1 cellular context compared by ENCODE assay signal in the genomic region with DNA sequence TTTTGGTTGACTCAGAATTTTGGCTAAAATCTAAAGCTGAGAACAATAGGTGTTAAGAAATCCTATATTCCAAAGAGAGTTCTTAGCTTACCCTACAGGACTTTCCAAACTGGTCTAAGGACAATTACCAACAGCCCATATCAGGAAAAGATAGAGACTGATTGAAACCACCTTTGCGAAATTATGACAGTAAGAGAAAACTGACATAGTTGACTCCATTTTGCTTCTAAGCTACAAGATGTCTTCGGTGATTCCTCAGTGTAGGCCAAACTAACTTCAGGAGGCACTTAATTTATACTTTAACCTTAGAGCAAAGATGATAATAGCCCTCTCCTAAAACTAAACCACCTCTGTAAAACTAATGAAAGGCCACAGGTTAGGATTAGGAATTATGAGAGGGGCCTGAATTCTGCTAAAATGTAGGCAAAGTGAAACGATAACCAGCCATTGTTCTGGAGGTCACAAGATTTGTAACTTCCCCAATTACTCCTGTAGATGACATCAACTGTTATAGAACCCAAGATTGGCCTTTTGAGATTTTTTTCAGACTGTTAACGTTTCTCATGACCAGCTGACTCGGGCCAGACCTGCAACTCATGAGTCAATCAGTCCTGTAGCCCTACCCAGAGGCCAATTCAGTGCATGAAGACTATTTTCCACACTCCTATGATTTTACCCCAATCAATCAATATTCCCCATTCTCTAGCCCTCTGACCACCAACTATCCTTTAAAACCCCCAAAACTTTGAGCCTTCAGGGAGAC.
A peak's percentile ranks its signal among the peaks of the same experiment; 100 is the strongest.
TF ChIP-seq lines count a peak whose summit lies in the region.

No MANE protein-coding gene starts in this region.

TF ChIP-seq in K562, 482 proteins besides CTCF, POLR2A, EP300 and RAD21 (continued from another document and continues in another):
- TF ChIP-seq, protein P1, sequence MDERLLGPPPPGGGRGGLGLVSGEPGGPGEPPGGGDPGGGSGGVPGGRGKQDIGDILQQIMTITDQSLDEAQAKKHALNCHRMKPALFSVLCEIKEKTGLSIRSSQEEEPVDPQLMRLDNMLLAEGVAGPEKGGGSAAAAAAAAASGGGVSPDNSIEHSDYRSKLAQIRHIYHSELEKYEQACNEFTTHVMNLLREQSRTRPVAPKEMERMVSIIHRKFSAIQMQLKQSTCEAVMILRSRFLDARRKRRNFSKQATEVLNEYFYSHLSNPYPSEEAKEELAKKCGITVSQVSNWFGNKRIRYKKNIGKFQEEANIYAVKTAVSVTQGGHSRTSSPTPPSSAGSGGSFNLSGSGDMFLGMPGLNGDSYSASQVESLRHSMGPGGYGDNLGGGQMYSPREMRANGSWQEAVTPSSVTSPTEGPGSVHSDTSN (CRISPR knock-in tag; IDR thresholded peaks at IDR 0.05; ENCODE audit: low read depth): no peak
- TF ChIP-seq, protein P1 (tag; conservative IDR thresholded peaks at IDR 0.05; ENCODE audit: low read depth): 0 out of 2 replicates have a peak, but pooled peaks have one; percentile 7
- TF ChIP-seq KAT8 (IDR thresholded peaks at IDR 0.05; ENCODE audit: low read depth) (no peak), POLR2B (IDR thresholded peaks at IDR 0.05; ENCODE audit: low read depth, partially characterized antibody) (no peak), MAFG (tag; conservative IDR thresholded peaks at IDR 0.05) (no peak), ELF1 (tag; IDR thresholded peaks at IDR 0.05) (no peak), RB1 (IDR thresholded peaks at IDR 0.05; ENCODE audit: low read depth) (no peak), ZNF512 (tag; IDR thresholded peaks at IDR 0.05) (no peak), ZNF324 (CRISPR knock-in tag; IDR thresholded peaks at IDR 0.05) (no peak), SRF (CRISPR knock-in tag; IDR thresholded peaks at IDR 0.05) (no peak), ZBTB33 (CRISPR knock-in tag; IDR thresholded peaks at IDR 0.05) (no peak), HEY1 (CRISPR knock-in tag; IDR thresholded peaks at IDR 0.05; ENCODE audit: borderline replicate concordance) (no peak), ZBTB12 (CRISPR knock-in tag; IDR thresholded peaks at IDR 0.05) (no peak), SNRNP70 (optimal IDR thresholded peaks at IDR 0.05; ENCODE audit: low read depth, low read length) (no peak), NEUROD1 (IDR thresholded peaks at IDR 0.05; ENCODE audit: borderline replicate concordance, low read depth, low read length, partially characterized antibody) (no peak), KLF1 (tag; IDR thresholded peaks at IDR 0.05) (no peak), PHB2 (IDR thresholded peaks at IDR 0.05; ENCODE audit: low read depth) (no peak), MITF (IDR thresholded peaks at IDR 0.05) (no peak), ZNF174 (CRISPR knock-in tag; IDR thresholded peaks at IDR 0.05) (no peak), FOSL1 (tag; conservative IDR thresholded peaks at IDR 0.05) (no peak), ZNF165 (CRISPR knock-in tag; IDR thresholded peaks at IDR 0.05; ENCODE audit: borderline replicate concordance) (no peak)
- TF ChIP-seq, protein P2, sequence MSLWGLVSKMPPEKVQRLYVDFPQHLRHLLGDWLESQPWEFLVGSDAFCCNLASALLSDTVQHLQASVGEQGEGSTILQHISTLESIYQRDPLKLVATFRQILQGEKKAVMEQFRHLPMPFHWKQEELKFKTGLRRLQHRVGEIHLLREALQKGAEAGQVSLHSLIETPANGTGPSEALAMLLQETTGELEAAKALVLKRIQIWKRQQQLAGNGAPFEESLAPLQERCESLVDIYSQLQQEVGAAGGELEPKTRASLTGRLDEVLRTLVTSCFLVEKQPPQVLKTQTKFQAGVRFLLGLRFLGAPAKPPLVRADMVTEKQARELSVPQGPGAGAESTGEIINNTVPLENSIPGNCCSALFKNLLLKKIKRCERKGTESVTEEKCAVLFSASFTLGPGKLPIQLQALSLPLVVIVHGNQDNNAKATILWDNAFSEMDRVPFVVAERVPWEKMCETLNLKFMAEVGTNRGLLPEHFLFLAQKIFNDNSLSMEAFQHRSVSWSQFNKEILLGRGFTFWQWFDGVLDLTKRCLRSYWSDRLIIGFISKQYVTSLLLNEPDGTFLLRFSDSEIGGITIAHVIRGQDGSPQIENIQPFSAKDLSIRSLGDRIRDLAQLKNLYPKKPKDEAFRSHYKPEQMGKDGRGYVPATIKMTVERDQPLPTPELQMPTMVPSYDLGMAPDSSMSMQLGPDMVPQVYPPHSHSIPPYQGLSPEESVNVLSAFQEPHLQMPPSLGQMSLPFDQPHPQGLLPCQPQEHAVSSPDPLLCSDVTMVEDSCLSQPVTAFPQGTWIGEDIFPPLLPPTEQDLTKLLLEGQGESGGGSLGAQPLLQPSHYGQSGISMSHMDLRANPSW (CRISPR knock-in tag; IDR thresholded peaks at IDR 0.05): no peak
- TF ChIP-seq, protein P3, sequence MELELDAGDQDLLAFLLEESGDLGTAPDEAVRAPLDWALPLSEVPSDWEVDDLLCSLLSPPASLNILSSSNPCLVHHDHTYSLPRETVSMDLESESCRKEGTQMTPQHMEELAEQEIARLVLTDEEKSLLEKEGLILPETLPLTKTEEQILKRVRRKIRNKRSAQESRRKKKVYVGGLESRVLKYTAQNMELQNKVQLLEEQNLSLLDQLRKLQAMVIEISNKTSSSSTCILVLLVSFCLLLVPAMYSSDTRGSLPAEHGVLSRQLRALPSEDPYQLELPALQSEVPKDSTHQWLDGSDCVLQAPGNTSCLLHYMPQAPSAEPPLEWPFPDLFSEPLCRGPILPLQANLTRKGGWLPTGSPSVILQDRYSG (tag; conservative IDR thresholded peaks at IDR 0.05; ENCODE audit: low read depth): peak; percentile 92
- TF ChIP-seq, protein P4, sequence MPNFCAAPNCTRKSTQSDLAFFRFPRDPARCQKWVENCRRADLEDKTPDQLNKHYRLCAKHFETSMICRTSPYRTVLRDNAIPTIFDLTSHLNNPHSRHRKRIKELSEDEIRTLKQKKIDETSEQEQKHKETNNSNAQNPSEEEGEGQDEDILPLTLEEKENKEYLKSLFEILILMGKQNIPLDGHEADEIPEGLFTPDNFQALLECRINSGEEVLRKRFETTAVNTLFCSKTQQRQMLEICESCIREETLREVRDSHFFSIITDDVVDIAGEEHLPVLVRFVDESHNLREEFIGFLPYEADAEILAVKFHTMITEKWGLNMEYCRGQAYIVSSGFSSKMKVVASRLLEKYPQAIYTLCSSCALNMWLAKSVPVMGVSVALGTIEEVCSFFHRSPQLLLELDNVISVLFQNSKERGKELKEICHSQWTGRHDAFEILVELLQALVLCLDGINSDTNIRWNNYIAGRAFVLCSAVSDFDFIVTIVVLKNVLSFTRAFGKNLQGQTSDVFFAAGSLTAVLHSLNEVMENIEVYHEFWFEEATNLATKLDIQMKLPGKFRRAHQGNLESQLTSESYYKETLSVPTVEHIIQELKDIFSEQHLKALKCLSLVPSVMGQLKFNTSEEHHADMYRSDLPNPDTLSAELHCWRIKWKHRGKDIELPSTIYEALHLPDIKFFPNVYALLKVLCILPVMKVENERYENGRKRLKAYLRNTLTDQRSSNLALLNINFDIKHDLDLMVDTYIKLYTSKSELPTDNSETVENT (CRISPR knock-in tag; IDR thresholded peaks at IDR 0.05): no peak
- TF ChIP-seq, protein P5, sequence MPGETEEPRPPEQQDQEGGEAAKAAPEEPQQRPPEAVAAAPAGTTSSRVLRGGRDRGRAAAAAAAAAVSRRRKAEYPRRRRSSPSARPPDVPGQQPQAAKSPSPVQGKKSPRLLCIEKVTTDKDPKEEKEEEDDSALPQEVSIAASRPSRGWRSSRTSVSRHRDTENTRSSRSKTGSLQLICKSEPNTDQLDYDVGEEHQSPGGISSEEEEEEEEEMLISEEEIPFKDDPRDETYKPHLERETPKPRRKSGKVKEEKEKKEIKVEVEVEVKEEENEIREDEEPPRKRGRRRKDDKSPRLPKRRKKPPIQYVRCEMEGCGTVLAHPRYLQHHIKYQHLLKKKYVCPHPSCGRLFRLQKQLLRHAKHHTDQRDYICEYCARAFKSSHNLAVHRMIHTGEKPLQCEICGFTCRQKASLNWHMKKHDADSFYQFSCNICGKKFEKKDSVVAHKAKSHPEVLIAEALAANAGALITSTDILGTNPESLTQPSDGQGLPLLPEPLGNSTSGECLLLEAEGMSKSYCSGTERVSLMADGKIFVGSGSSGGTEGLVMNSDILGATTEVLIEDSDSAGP (CRISPR knock-in tag; IDR thresholded peaks at IDR 0.05): no peak
- TF ChIP-seq, protein P6, sequence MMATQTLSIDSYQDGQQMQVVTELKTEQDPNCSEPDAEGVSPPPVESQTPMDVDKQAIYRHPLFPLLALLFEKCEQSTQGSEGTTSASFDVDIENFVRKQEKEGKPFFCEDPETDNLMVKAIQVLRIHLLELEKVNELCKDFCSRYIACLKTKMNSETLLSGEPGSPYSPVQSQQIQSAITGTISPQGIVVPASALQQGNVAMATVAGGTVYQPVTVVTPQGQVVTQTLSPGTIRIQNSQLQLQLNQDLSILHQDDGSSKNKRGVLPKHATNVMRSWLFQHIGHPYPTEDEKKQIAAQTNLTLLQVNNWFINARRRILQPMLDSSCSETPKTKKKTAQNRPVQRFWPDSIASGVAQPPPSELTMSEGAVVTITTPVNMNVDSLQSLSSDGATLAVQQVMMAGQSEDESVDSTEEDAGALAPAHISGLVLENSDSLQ (IDR thresholded peaks at IDR 0.05): peak; percentile 37
- TF ChIP-seq, protein P7, sequence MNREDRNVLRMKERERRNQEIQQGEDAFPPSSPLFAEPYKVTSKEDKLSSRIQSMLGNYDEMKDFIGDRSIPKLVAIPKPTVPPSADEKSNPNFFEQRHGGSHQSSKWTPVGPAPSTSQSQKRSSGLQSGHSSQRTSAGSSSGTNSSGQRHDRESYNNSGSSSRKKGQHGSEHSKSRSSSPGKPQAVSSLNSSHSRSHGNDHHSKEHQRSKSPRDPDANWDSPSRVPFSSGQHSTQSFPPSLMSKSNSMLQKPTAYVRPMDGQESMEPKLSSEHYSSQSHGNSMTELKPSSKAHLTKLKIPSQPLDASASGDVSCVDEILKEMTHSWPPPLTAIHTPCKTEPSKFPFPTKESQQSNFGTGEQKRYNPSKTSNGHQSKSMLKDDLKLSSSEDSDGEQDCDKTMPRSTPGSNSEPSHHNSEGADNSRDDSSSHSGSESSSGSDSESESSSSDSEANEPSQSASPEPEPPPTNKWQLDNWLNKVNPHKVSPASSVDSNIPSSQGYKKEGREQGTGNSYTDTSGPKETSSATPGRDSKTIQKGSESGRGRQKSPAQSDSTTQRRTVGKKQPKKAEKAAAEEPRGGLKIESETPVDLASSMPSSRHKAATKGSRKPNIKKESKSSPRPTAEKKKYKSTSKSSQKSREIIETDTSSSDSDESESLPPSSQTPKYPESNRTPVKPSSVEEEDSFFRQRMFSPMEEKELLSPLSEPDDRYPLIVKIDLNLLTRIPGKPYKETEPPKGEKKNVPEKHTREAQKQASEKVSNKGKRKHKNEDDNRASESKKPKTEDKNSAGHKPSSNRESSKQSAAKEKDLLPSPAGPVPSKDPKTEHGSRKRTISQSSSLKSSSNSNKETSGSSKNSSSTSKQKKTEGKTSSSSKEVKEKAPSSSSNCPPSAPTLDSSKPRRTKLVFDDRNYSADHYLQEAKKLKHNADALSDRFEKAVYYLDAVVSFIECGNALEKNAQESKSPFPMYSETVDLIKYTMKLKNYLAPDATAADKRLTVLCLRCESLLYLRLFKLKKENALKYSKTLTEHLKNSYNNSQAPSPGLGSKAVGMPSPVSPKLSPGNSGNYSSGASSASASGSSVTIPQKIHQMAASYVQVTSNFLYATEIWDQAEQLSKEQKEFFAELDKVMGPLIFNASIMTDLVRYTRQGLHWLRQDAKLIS (CRISPR knock-in tag; IDR thresholded peaks at IDR 0.05): no peak
